14 cellular contexts compared by ENCODE assay signal in genomic region chr4:48339642-48340041, GRCh38. TPM values are rescaled to one million over a fixed set of nuclear protein-coding genes. Genes with fewer than 3 reads are reported as not detected.
DNase-seq lines count a peak whose midpoint lies in the region; ATAC-seq, FAIRE-seq and TF ChIP-seq lines count a peak whose summit lies in the region.
"Had no signal": no experiment of that assay in that cellular context is flagged by ENCODE, and none has a peak within 500 bp of the region (broad histone marks: within the 10 kb centered on the region; RNA-seq: fewer than 3 reads in every experiment).

No MANE protein-coding gene starts in this region.

- H3K9ac ChIP-seq in neural progenitor cell = no peak overlapping the region

- H3K9me3 ChIP-seq in MG63 (no peaks in the 10 kb centered on the region), neural progenitor cell (ENCODE audit: low read depth) (no peaks in the 10 kb centered on the region), pancreas (no peaks in the 10 kb centered on the region)

- H3K79me2 ChIP-seq in neural progenitor cell (ENCODE audit: low read depth) = peaks cover 32% of the 10 kb centered on the region

- H3K36me3 Mint-ChIP-seq in Calu3 (ENCODE audit: insufficient read depth, unreplicated experiment) (peaks cover 23% of the 10 kb centered on the region), neural progenitor cell (no peaks in the 10 kb centered on the region)
- H3K36me3 Mint-ChIP-seq in effector memory CD8-positive, alpha-beta T cell (ENCODE audit: insufficient read depth) = peaks cover 13% of the 10 kb centered on the region

- H3K27me3 Mint-ChIP-seq in Calu3 (ENCODE audit: unreplicated experiment) (no peaks in the 10 kb centered on the region), neural progenitor cell (ENCODE audit: insufficient read depth, low read depth) (peaks cover 2% of the 10 kb centered on the region)
- H3K27me3 Mint-ChIP-seq in effector memory CD8-positive, alpha-beta T cell = peaks cover 0 to 5% of the 10 kb centered on the region in 2 donors

- no peak for DNase-seq in Calu3
- DNase-seq in MG63 = no peak
- no peak for DNase-seq in effector memory CD8-positive, alpha-beta T cell
- DNase-seq in neural progenitor cell (ENCODE audit: low spot score) = no peak
- no peak for DNase-seq in NCI-H446 (lab: John Stamatoyannopoulos, UW)
- no peak for DNase-seq in HuH-7 (ENCODE audit: low spot score)
- no peak for DNase-seq in pancreas
- DNase-seq: effector CD4-positive, alpha-beta T cell; NCI-H345; Right ventricle myocardium superior; stimulated activated CD8-positive, alpha-beta memory T cell treated with anti-CD3 and anti-CD28 coated beads, Interleukin-4, amount 100 ng/mL, for 48 hours had no signal

- H3K27me3 ChIP-seq in MG63 (no peaks in the 10 kb centered on the region), neural progenitor cell (no peaks in the 10 kb centered on the region), pancreas (no peaks in the 10 kb centered on the region)

- peaks cover 19% of the 10 kb centered on the region for H3K4me1 Mint-ChIP-seq in Calu3 (ENCODE audit: low read depth, unreplicated experiment)
- peaks cover 22 to 34% of the 10 kb centered on the region in 2 donors for H3K4me1 Mint-ChIP-seq in effector memory CD8-positive, alpha-beta T cell (ENCODE audit: low read depth in 2 of 2)
- H3K4me1 Mint-ChIP-seq in neural progenitor cell = peaks cover 28% of the 10 kb centered on the region

- 70 to 72% methylated on average over 7 of the region's 7 CpGs for WGBS in pancreas, 2 donors

- H3K27ac ChIP-seq in neural progenitor cell (no peak overlapping the region), pancreas (peak overlapping the region in 2 of 4 donors; percentile 93 to 96)

- no peak for FAIRE-seq in pancreas (lab: Jason Lieb, UNC)
- FAIRE-seq: D721Med had no signal

- ATAC-seq in effector memory CD8-positive, alpha-beta T cell (replicated peaks) = no peak
- ATAC-seq in GM18520 (IDR thresholded peaks at IDR 0.05; ENCODE audit: unreplicated experiment) (no peak), pancreas (no peak)
- ATAC-seq: activated naive CD4-positive, alpha-beta T cell treated with anti-CD3 and anti-CD28 coated beads, Interleukin-2, amount 50 U/mL, for 72 hours had no signal

- peaks cover 23% of the 10 kb centered on the region for H3F3A ChIP-seq in neural progenitor cell (ENCODE audit: low read depth)

- peak overlapping the region; percentile 84 for H3K4me2 ChIP-seq in neural progenitor cell

- peak overlapping the region; percentile 48 for H2AFZ ChIP-seq in neural progenitor cell (replicated peaks)

- H3K4me3 Mint-ChIP-seq in Calu3 (ENCODE audit: low read depth, unreplicated experiment) (peak overlapping the region; percentile 85), neural progenitor cell (no peak overlapping the region)
- H3K4me3 Mint-ChIP-seq in effector memory CD8-positive, alpha-beta T cell = peak overlapping the region; percentile 90 to 94

- TF ChIP-seq CTCF in Calu3 (IDR thresholded peaks at IDR 0.05; ENCODE audit: unreplicated experiment) (no peak), neural progenitor cell (IDR thresholded peaks at IDR 0.05) (no peak), pancreas (IDR thresholded peaks at IDR 0.05) (no peak)

- no peaks in the 10 kb centered on the region for H3K9me3 Mint-ChIP-seq in Calu3 (ENCODE audit: low read depth, unreplicated experiment)
- H3K9me3 Mint-ChIP-seq in effector memory CD8-positive, alpha-beta T cell = no peaks in the 10 kb centered on the region
- no peaks in the 10 kb centered on the region for H3K9me3 Mint-ChIP-seq in neural progenitor cell
- H3K9me3 Mint-ChIP-seq: activated naive CD4-positive, alpha-beta T cell treated with anti-CD3 and anti-CD28 coated beads, Interleukin-2, amount 50 U/mL, for 72 hours had no signal

- H3K36me3 ChIP-seq in MG63 = no peaks in the 10 kb centered on the region
- H3K36me3 ChIP-seq in neural progenitor cell = no peaks in the 10 kb centered on the region
- H3K36me3 ChIP-seq in pancreas = no peaks in the 10 kb centered on the region

- peak overlapping the region; percentile 63 for H3K27ac Mint-ChIP-seq in Calu3 (ENCODE audit: unreplicated experiment)
- H3K27ac Mint-ChIP-seq in effector memory CD8-positive, alpha-beta T cell = peak overlapping the region in 1 of 2 donors; percentile 39
- H3K27ac Mint-ChIP-seq in neural progenitor cell = no peak overlapping the region

- intact Hi-C loops in Calu3 (cut with micrococcal nuclease; ENCODE audit: unreplicated experiment) = no loop called here
- intact Hi-C loops in pancreas (cut with DNase I) = no loop called here

- peaks cover 24% of the 10 kb centered on the region for H3K4me1 ChIP-seq in neural progenitor cell
- peaks cover 8 to 27% (median 18%) of the 10 kb centered on the region in 3 donors for H3K4me1 ChIP-seq in pancreas

- CTCF ChIA-PET in Calu3 (lab: Charles Lee) = no interaction called here

- peaks cover 24% of the 10 kb centered on the region for H4K20me1 ChIP-seq in neural progenitor cell (ENCODE audit: low read depth)

- H3K4me3 ChIP-seq in MG63 (peak overlapping the region; percentile 52; the same call in 1 of the 2 replicates), neural progenitor cell (peak overlapping the region; percentile 96), pancreas (no peak overlapping the region)

- no TSS peak for BruUV-seq in Calu3 (replicated peaks; lab: Mats Ljungman, UMichigan)

RNA-seq across cellular contexts. Expression of gene SLAIN2, which starts 1.7 kb away (rescaled TPM):
- 44.1 and 49.3 TPM in 2 replicates for total RNA-seq in Calu3 (2022)
- total RNA-seq in MG63 (2014; rRNA removed; shearing (Covaris generic); ENCODE audit: low replicate concordance) = 14.5 and 18.2 TPM in 2 replicates
- 25.4 and 44.0 TPM in 2 replicates for total RNA-seq in neural progenitor cell (ENCODE audit: low replicate concordance)
- total RNA-seq in pancreas = 10 to 100 TPM; 23.2 to 41.4 (median 30.6) TPM
- 1 to 10 TPM; 7.0 to 8.5 TPM for polyA plus RNA-seq in pancreas

Comparison
In these comparisons a context has a peak if more than half of its experiments do, and no peak if none do; other contexts are left out.
1. H3K4me3 ChIP-seq: peak in MG63 (single experiment) and neural progenitor cell (single experiment); none in pancreas (0 of 4).